In the genomic region with DNA sequence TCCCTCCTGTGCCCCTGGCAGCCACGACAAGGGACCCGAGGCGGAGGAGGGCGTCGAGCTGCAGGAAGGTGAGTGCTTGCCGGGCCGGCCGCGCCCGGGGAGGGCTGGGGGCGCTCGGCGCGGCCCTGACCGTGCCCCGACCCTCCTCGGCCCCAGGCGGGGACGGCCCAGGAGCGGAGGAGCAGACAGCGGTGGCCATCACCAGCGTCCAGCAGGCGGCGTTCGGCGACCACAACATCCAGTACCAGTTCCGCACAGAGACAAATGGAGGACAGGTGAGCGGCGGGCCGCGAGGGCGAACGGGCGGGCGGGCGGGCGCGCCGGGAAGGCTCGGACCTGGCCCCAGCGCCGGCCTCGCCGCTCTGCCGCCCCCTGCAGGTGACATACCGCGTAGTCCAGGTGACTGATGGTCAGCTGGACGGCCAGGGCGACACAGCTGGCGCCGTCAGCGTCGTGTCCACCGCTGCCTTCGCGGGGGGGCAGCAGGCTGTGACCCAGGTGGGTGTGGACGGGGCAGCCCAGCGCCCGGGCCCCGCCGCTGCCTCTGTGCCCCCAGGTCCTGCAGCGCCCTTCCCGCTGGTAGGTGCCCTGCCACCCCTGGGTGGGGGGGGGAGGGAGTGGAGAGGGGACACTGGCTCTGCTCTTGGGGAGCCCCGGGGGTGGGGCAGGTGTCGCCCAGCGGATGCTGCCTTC, we compare ENCODE assay signal across 8 cellular contexts. TPM values are rescaled to one million over a fixed set of nuclear protein-coding genes. Genes with fewer than 3 reads are reported as not detected.
DNase-seq lines count a peak whose midpoint lies in the region; ATAC-seq and TF ChIP-seq lines count a peak whose summit lies in the region.

No MANE protein-coding gene starts in this region.

- H3K4me3 Mint-ChIP-seq in endothelial cell (ENCODE audit: unreplicated experiment) (peak overlapping the region; percentile 88), mesothelial cell of epicardium (peak overlapping the region; percentile 67)

- ATAC-seq in GM19351 (IDR thresholded peaks at IDR 0.05; ENCODE audit: unreplicated experiment): peak; percentile 49
- peak; percentile 49 for ATAC-seq in HG03565 (IDR thresholded peaks at IDR 0.05; ENCODE audit: unreplicated experiment)

- H3K4me1 Mint-ChIP-seq in endothelial cell (ENCODE audit: unreplicated experiment) (peaks cover 9% of the 10 kb centered on the region), mesothelial cell of epicardium (peaks cover 19% of the 10 kb centered on the region)

- DNase-seq in CD1c-positive myeloid dendritic cell (ENCODE audit: extremely low spot score): peak; percentile 78
- DNase-seq in NOMO-1 (lab: John Stamatoyannopoulos, UW; ENCODE audit: unreplicated experiment in 2 of 2): peak; percentile 71 to 92
- DNase-seq in activated CD8-positive, alpha-beta memory T cell treated with anti-CD3 and anti-CD28 coated beads, Interleukin-2, amount 50 U/mL, for 24 hours (ENCODE audit: extremely low read depth): peak; percentile 39
- peak; percentile 94 for DNase-seq in endothelial cell (ENCODE audit: low spot score)
- DNase-seq in mesothelial cell of epicardium (ENCODE audit: low spot score in 2 of 2, unreplicated experiment in 2 of 2): peak; percentile 74 to 86
- DNase-seq in stimulated activated CD8-positive, alpha-beta memory T cell treated with anti-CD3 and anti-CD28 coated beads, Interleukin-2, amount 100 ng/mL, for 48 hours (ENCODE audit: low read depth in 2 of 2): peak; percentile 64 to 69

- H3K36me3 Mint-ChIP-seq in endothelial cell (ENCODE audit: low read depth, unreplicated experiment) (peaks cover 32% of the 10 kb centered on the region), mesothelial cell of epicardium (peaks cover 19% of the 10 kb centered on the region)

- peak overlapping the region; percentile 72 for H3K27ac Mint-ChIP-seq in endothelial cell (ENCODE audit: unreplicated experiment)
- peak overlapping the region; percentile 72 for H3K27ac Mint-ChIP-seq in mesothelial cell of epicardium

- H3K9me3 Mint-ChIP-seq in endothelial cell (ENCODE audit: unreplicated experiment): no peaks in the 10 kb centered on the region
- no peaks in the 10 kb centered on the region for H3K9me3 Mint-ChIP-seq in mesothelial cell of epicardium

- TF ChIP-seq CTCF in endothelial cell (IDR thresholded peaks at IDR 0.05; ENCODE audit: unreplicated experiment): peak; percentile 99
- TF ChIP-seq CTCF in mesothelial cell of epicardium (IDR thresholded peaks at IDR 0.05; ENCODE audit: unreplicated experiment): peak; percentile 92

- H3K27me3 Mint-ChIP-seq in endothelial cell (ENCODE audit: unreplicated experiment) (peaks cover 9% of the 10 kb centered on the region), mesothelial cell of epicardium (ENCODE audit: low read depth) (no peaks in the 10 kb centered on the region)

RNA-seq across cellular contexts. Expression of a gene that starts 0.8 kb away (rescaled TPM):
- total RNA-seq in endothelial cell (ENCODE audit: unreplicated experiment): 92.2 TPM
- total RNA-seq in mesothelial cell of epicardium: 135 to 154 TPM (median 137 TPM) in 3 replicates

RNA-seq across cellular contexts. Expression of a gene that starts 12.8 kb away (rescaled TPM):
- total RNA-seq in endothelial cell (ENCODE audit: unreplicated experiment) (0.74 TPM), mesothelial cell of epicardium (1.2 to 1.6 TPM (median 1.4 TPM) in 3 replicates)

RNA-seq across cellular contexts. Expression of a gene that starts 20.8 kb away (rescaled TPM):
- total RNA-seq in endothelial cell (ENCODE audit: unreplicated experiment): 35.9 TPM
- 48.9 to 54.7 TPM (median 51.9 TPM) in 3 replicates for total RNA-seq in mesothelial cell of epicardium

RNA-seq across cellular contexts. Expression of a gene that starts 22.4 kb away (rescaled TPM):
- total RNA-seq in endothelial cell (ENCODE audit: unreplicated experiment): not detected
- 19.2 to 26.1 TPM (median 22.7 TPM) in 3 replicates for total RNA-seq in mesothelial cell of epicardium

RNA-seq across cellular contexts. Expression of a gene that starts 41.0 kb away (rescaled TPM):
- total RNA-seq in endothelial cell (ENCODE audit: unreplicated experiment): not detected
- not detected in 3 replicates for total RNA-seq in mesothelial cell of epicardium

Comparison
In these comparisons a context has a peak if more than half of its experiments do, and no peak if none do; other contexts are left out.
1. Peak in every context shown above with its lines: DNase-seq and ATAC-seq.
2. DNase-seq: peak in every context shown above with its lines; median percentile 94 in endothelial cell; 82 in NOMO-1; 80 in mesothelial cell of epicardium; 78 in CD1c-positive myeloid dendritic cell; 66 in stimulated activated CD8-positive, alpha-beta memory T cell treated with anti-CD3 and anti-CD28 coated beads, Interleukin-2, amount 100 ng/mL, for 48 hours; 39 in activated CD8-positive, alpha-beta memory T cell treated with anti-CD3 and anti-CD28 coated beads, Interleukin-2, amount 50 U/mL, for 24 hours.